8 cellular contexts compared by ENCODE assay signal in genomic region chr3:125593991-125594574, GRCh38. TPM values are rescaled to one million over a fixed set of nuclear protein-coding genes. Genes with fewer than 3 reads are reported as not detected.
A peak's percentile ranks its signal among the peaks of the same experiment; 100 is the strongest.
DNase-seq lines count a peak whose midpoint lies in the region; ATAC-seq and TF ChIP-seq lines count a peak whose summit lies in the region.

No MANE protein-coding gene starts in this region.

- H3K4me1 ChIP-seq in KMS-11 (ENCODE audit: low read depth, poor library complexity, severe bottlenecking) (peaks cover 50% of the 10 kb centered on the region), ascending aorta (peaks cover 8 to 29% of the 10 kb centered on the region in 2 donors), left lung (peaks cover 15 to 58% of the 10 kb centered on the region in 2 donors), thyroid gland (peaks cover 25 to 38% of the 10 kb centered on the region in 2 donors)

- TF ChIP-seq POLR2A in thyroid gland (IDR thresholded peaks at IDR 0.05): no peak

- peak overlapping the region; percentile 59 for H3K4me2 ChIP-seq in KMS-11

- DNase-seq in CD4-positive, alpha-beta T cell: no peak
- DNase-seq in ascending aorta (ENCODE audit: low spot score in 2 of 2) (no peak), left lung (no peak), thyroid gland (no peak), epidermal melanocyte (ENCODE audit: insufficient read length, low spot score) (no peak)
- DNase-seq in activated CD8-positive, alpha-beta memory T cell treated with anti-CD3 and anti-CD28 coated beads, Interleukin-2, amount 50 U/mL, for 4 hours: no peak

- 5 to 9% methylated on average over 6 of the region's 6 CpGs for WGBS in thyroid gland, 2 donors

- H3K36me3 Mint-ChIP-seq in CD4-positive, alpha-beta T cell (ENCODE audit: low read depth): peaks cover 21% of the 10 kb centered on the region

- no peaks in the 10 kb centered on the region for H3K27me3 ChIP-seq in CD4-positive, alpha-beta T cell (ENCODE audit: control insufficient read depth, insufficient read depth, low read length)
- H3K27me3 ChIP-seq in KMS-11 (ENCODE audit: insufficient read depth, low read depth) (no peaks in the 10 kb centered on the region), ascending aorta (no peaks in the 10 kb centered on the region), left lung (no peaks in the 10 kb centered on the region), thyroid gland (no peaks in the 10 kb centered on the region)

- peak overlapping the region; percentile 80; the same call in 1 of the 2 replicates for H3K9ac ChIP-seq in KMS-11

- peaks cover 49% of the 10 kb centered on the region for H3K4me1 Mint-ChIP-seq in CD4-positive, alpha-beta T cell (ENCODE audit: low read depth)

- H3K27ac Mint-ChIP-seq in CD4-positive, alpha-beta T cell: peak overlapping the region; percentile 84

- POLR2A ChIA-PET in CD4-positive, alpha-beta T cell (lab: Charles Lee): interaction anchor here (0.9 kb wide), 1 partner anchor 74 kb away, joined by 4 read pairs; the partner anchor contains the start of gene SNX4

- H4K20me1 ChIP-seq in KMS-11 (ENCODE audit: insufficient read depth): no peaks in the 10 kb centered on the region

- H3K4me3 ChIP-seq in KMS-11 (IDR thresholded peaks at IDR 0.05; ENCODE audit: insufficient read depth, low read depth, low read length) (peak overlapping the region; percentile 76), ascending aorta (peak overlapping the region; percentile 76 to 80), left lung (peak overlapping the region; percentile 59 to 90), thyroid gland (replicated peaks in 1 of 3) (peak overlapping the region; percentile 10 to 68 (median 62))

- peaks cover 34% of the 10 kb centered on the region; the same call in 1 of the 2 replicates for H3K79me2 ChIP-seq in KMS-11 (ENCODE audit: insufficient read depth, low read depth)

- H3K4me3 Mint-ChIP-seq in CD4-positive, alpha-beta T cell: peak overlapping the region; percentile 97

- ATAC-seq in CD4-positive, alpha-beta T cell (ENCODE audit: poor library complexity): no peak
- ATAC-seq in left lung: peak; percentile 21
- ATAC-seq in GM21825 (IDR thresholded peaks at IDR 0.05; ENCODE audit: unreplicated experiment): no peak

- intact Hi-C loops in CD4-positive, alpha-beta T cell (cut with DNase I, micrococcal nuclease): loop anchor here in 1 of 2 experiments (2.0 to 10.0 kb wide), 4 partner anchors 73 to 1111 kb away; partner anchors contain the start of genes CHCHD6, HEG1, SNX4 and UMPS
- intact Hi-C loops in ascending aorta (cut with DNase I) (no loop called here), left lung (cut with DNase I) (no loop called here), thyroid gland (cut with DNase I) (no loop called here)

- H3K36me3 ChIP-seq in KMS-11 (ENCODE audit: insufficient read depth) (no peaks in the 10 kb centered on the region), ascending aorta (no peaks in the 10 kb centered on the region), left lung (no peaks in the 10 kb centered on the region), thyroid gland (no peaks in the 10 kb centered on the region)

- no peak for TF ChIP-seq CTCF in CD4-positive, alpha-beta T cell (IDR thresholded peaks at IDR 0.05)
- TF ChIP-seq CTCF in KMS-11 (conservative IDR thresholded peaks at IDR 0.05; ENCODE audit: low read depth, low read length): no peak
- no peak for TF ChIP-seq CTCF in ascending aorta (IDR thresholded peaks at IDR 0.05)
- no peak for TF ChIP-seq CTCF in left lung (IDR thresholded peaks at IDR 0.05)
- no peak for TF ChIP-seq CTCF in thyroid gland (IDR thresholded peaks at IDR 0.05)

- no peaks in the 10 kb centered on the region for H3K27me3 Mint-ChIP-seq in CD4-positive, alpha-beta T cell

- no peak overlapping the region for H3K27ac ChIP-seq in CD4-positive, alpha-beta T cell (ENCODE audit: low read depth, low read length)
- H3K27ac ChIP-seq in KMS-11 (peak overlapping the region; percentile 80; the same call in 1 of the 2 replicates), ascending aorta (peak overlapping the region; percentile 93 to 94), left lung (peak overlapping the region; percentile 93 to 99), thyroid gland (peak overlapping the region; percentile 87 to 96 (median 96))

- no peaks in the 10 kb centered on the region for H3K9me3 Mint-ChIP-seq in CD4-positive, alpha-beta T cell

- peak overlapping the region; percentile 85; the same call in 1 of the 2 replicates for H2AFZ ChIP-seq in KMS-11 (ENCODE audit: low read depth)

- CTCF ChIA-PET in CD4-positive, alpha-beta T cell (lab: Charles Lee): interaction anchor here (2.3 kb wide), 1 partner anchor 8 kb away, joined by 10 read pairs; no protein-coding TSS in a partner anchor

- H3K9me3 ChIP-seq in CD4-positive, alpha-beta T cell (ENCODE audit: control insufficient read depth, low read length): no peaks in the 10 kb centered on the region
- H3K9me3 ChIP-seq in ascending aorta: no peaks in the 10 kb centered on the region
- H3K9me3 ChIP-seq in left lung: no peaks in the 10 kb centered on the region
- H3K9me3 ChIP-seq in thyroid gland: no peaks in the 10 kb centered on the region

RNA-seq across cellular contexts. Expression of gene OSBPL11, which starts 1.2 kb away (rescaled TPM):
- 1 to 10 TPM; 3.3 to 4.1 TPM for total RNA-seq in CD4-positive, alpha-beta T cell
- total RNA-seq in ascending aorta (1.3 TPM), left lung (10 to 100 TPM; 17.9 to 26.2 TPM), thyroid gland (10 to 100 TPM; 10.9 to 18.4 (median 15.1) TPM)
